ENCODE assay signal across 32 cellular contexts in the genomic region with DNA sequence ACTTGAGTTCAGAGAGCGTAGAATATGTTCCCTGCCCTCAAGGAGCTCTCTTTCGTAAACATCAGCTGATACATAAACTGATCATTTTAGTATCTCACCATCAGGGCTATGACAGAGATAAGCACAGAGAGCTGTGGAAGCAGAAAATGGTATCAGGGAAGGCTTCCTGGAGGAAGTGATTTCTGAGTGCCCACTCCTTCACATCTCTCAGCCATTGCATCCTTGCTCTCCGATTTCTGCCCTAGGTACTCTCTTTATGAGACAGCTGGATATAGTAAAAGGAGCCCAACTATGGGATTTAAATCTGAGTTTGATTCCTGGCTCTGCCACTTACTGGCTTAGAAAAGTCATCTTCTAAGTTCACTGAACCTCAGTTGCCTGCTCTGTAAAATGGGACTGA.
"Had no signal": no experiment of that assay in that cellular context is flagged by ENCODE, and none has a peak within 500 bp of the region (broad histone marks: within the 10 kb centered on the region; RNA-seq: fewer than 3 reads in every experiment).

No MANE protein-coding gene starts in this region.

- H3K27me3 ChIP-seq: neutrophil, ovary, spleen, suprapubic skin, thyroid gland, tibial nerve, upper lobe of left lung, vagina had no signal

- H3K36me3 Mint-ChIP-seq: natural killer cell treated with Interleukin-12 subunit alpha and Interleukin-12 subunit beta and Interleukin-15 and Interleukin-18, amount 100 ng/mL, for 72 hours had no signal

- H3K27ac ChIP-seq: neutrophil, ovary, parathyroid adenoma, psoas muscle, skin epidermis, spleen, suprapubic skin, thoracic aorta, thyroid gland, tibial nerve, upper lobe of left lung, vagina had no signal

- H3K9ac ChIP-seq: parathyroid adenoma had no signal

- ATAC-seq: naive thymus-derived CD8-positive, alpha-beta T cell; natural killer cell treated with Interleukin-12 subunit alpha and Interleukin-12 subunit beta and Interleukin-15 and Interleukin-18, amount 100 ng/mL, for 72 hours; psoas muscle; right cardiac atrium; sciatic nerve; stimulated activated memory B cell treated with anti-CD40 and anti-IgM and Interleukin-4, amounts not matched to agents 10 μg/mL and 1 μg/mL and 100 μg/mL, for 72 hours; stimulated activated naive CD8-positive, alpha-beta T cell treated with anti-CD3 and anti-CD28 coated beads, Interleukin-15, amount 100 ng/mL, for 72 hours; stimulated activated naive CD8-positive, alpha-beta T cell treated with anti-CD3 and anti-CD28 coated beads, Interleukin-15, Interleukin-2, amounts not matched to agents 100 U/mL and 50 U/mL, for 24 hours had no signal

- H3K4me3 ChIP-seq: ovary, psoas muscle, skin epidermis, smooth muscle cell, spleen, suprapubic skin, thoracic aorta, thyroid gland, tibial nerve, upper lobe of left lung, vagina had no signal

- DNase-seq: naive thymus-derived CD8-positive, alpha-beta T cell; nephron progenitor cell; nucleus accumbens; ovary; psoas muscle; right cardiac atrium; stimulated activated CD4-positive, alpha-beta T cell treated with anti-CD3 and anti-CD28 coated beads, Interleukin-12 subunit alpha, Interleukin-12 subunit beta, amount 100 ng/mL, for 4 hours; stimulated activated CD4-positive, alpha-beta T cell treated with anti-CD3 and anti-CD28 coated beads, Interleukin-1b, Interleukin-23, amount 100 ng/mL, for 48 hours; stimulated activated CD4-positive, alpha-beta T cell treated with anti-CD3 and anti-CD28 coated beads, Interleukin-4, amount 100 ng/mL, for 1 hour; stimulated activated CD4-positive, alpha-beta T cell treated with anti-CD3 and anti-CD28 coated beads, Interleukin-4, amount 100 ng/mL, for 4 hours; stimulated activated CD8-positive, alpha-beta memory T cell treated with anti-CD3 and anti-CD28 coated beads, Interleukin-4, amount 100 ng/mL, for 48 hours; stimulated activated naive CD4-positive, alpha-beta T cell; stimulated activated naive CD8-positive, alpha-beta T cell treated with anti-CD3 and anti-CD28 coated beads, Interleukin-15, amount 100 ng/mL, for 72 hours; stimulated activated naive CD8-positive, alpha-beta T cell treated with anti-CD3 and anti-CD28 coated beads, Interleukin-15, Interleukin-2, amounts not matched to agents 100 U/mL and 50 U/mL, for 24 hours; substantia nigra; thyroid gland; trophoblast cell; upper lobe of left lung had no signal

- H3K9me3 Mint-ChIP-seq: naive thymus-derived CD8-positive, alpha-beta T cell; natural killer cell treated with Interleukin-12 subunit alpha and Interleukin-12 subunit beta and Interleukin-15 and Interleukin-18, amount 100 ng/mL, for 72 hours; nephron progenitor cell; neural crest cell; stimulated activated memory B cell treated with anti-CD40 and anti-IgM and Interleukin-4, amounts not matched to agents 10 μg/mL and 1 μg/mL and 100 μg/mL, for 72 hours; stimulated activated naive CD8-positive, alpha-beta T cell treated with anti-CD3 and anti-CD28 coated beads, Interleukin-15, amount 100 ng/mL, for 72 hours had no signal

- H3K27me3 Mint-ChIP-seq: naive thymus-derived CD8-positive, alpha-beta T cell; natural killer cell treated with Interleukin-12 subunit alpha and Interleukin-12 subunit beta and Interleukin-15 and Interleukin-18, amount 100 ng/mL, for 72 hours; progenitor cell of endocrine pancreas; stimulated activated memory B cell treated with anti-CD40 and anti-IgM and Interleukin-4, amounts not matched to agents 10 μg/mL and 1 μg/mL and 100 μg/mL, for 72 hours; stimulated activated naive CD8-positive, alpha-beta T cell treated with anti-CD3 and anti-CD28 coated beads, Interleukin-15, amount 100 ng/mL, for 72 hours had no signal

- H3K4me2 ChIP-seq: smooth muscle cell had no signal

- H3K9me3 ChIP-seq: neutrophil, ovary, psoas muscle, spleen, suprapubic skin, thoracic aorta, thyroid gland, tibial nerve, upper lobe of left lung, vagina had no signal

- H2AFZ ChIP-seq: parathyroid adenoma had no signal

- H3K36me3 ChIP-seq: ovary had no signal

- H3K4me3 Mint-ChIP-seq: naive thymus-derived CD8-positive, alpha-beta T cell; natural killer cell treated with Interleukin-12 subunit alpha and Interleukin-12 subunit beta and Interleukin-15 and Interleukin-18, amount 100 ng/mL, for 72 hours; nephron progenitor cell; neural crest cell; stimulated activated memory B cell treated with anti-CD40 and anti-IgM and Interleukin-4, amounts not matched to agents 10 μg/mL and 1 μg/mL and 100 μg/mL, for 72 hours; stimulated activated naive CD8-positive, alpha-beta T cell treated with anti-CD3 and anti-CD28 coated beads, Interleukin-15, amount 100 ng/mL, for 72 hours had no signal

- H3K27ac Mint-ChIP-seq: naive thymus-derived CD8-positive, alpha-beta T cell; natural killer cell treated with Interleukin-12 subunit alpha and Interleukin-12 subunit beta and Interleukin-15 and Interleukin-18, amount 100 ng/mL, for 72 hours; nephron progenitor cell; progenitor cell of endocrine pancreas; stimulated activated memory B cell treated with anti-CD40 and anti-IgM and Interleukin-4, amounts not matched to agents 10 μg/mL and 1 μg/mL and 100 μg/mL, for 72 hours; stimulated activated naive CD8-positive, alpha-beta T cell treated with anti-CD3 and anti-CD28 coated beads, Interleukin-15, amount 100 ng/mL, for 72 hours had no signal
